13 cellular contexts compared by ENCODE assay signal in the genomic region with DNA sequence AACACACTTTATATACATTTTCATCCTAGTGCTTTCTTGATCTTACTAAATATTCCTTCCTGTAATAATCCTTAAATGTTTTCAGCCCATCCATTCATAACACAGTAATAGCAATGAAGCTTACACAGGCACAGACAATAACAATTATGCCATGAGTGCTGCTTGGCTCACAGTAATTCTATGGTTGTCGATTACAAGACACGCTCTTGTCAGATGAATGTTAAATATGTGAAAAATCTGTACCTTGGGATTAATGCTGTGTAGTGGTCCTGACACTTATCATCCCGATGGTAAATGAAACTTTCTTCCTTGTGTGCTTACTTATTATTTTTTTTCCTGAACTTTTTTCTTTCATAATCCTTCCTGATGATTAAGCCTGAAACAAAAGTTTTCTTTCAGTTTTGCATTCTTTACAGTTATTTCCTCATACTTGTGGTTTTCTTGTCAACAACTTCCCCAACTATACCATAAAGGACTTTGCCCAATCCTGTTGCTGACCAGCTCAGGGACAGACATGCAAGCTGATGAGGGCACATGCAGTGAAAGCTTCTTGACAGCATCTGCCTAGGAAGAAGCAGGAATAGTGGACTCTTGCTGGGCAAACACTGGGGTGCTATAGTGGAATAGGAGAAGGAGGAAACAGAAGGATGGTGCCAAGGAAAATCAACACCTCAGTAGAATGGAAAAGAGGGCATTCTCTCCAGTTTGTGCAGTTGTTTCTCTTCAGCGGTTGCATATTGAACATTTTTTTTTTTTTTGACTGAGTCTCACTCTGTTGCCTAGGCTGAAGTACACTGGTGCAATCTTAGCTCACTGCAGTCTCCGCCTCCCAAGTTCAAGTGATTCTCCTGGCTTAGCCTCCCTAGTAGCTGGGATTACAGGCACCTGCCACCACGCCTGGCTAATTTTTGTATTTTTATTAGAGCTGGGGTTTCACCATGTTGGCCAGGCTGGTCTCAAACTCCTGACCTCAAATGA.
DNase-seq lines count a peak whose midpoint lies in the region; ATAC-seq and TF ChIP-seq lines count a peak whose summit lies in the region.
"Had no signal": no experiment of that assay in that cellular context is flagged by ENCODE, and none has a peak within 500 bp of the region (broad histone marks: within the 10 kb centered on the region; RNA-seq: fewer than 3 reads in every experiment).

No MANE protein-coding gene starts in this region.

- peaks cover 35% of the 10 kb centered on the region in 2 experiments for H3K4me1 ChIP-seq in neutrophil (ENCODE audit: control insufficient read depth in 1 of 2, insufficient read depth in 1 of 2, low read depth in 1 of 2, low read length in 1 of 2)
- H3K4me1 ChIP-seq: uterus had no signal

- peak overlapping the region; percentile 12 to 33 for H3K4me3 ChIP-seq in neutrophil (ENCODE audit: low read depth in 1 of 2, low read length in 1 of 2)
- H3K4me3 ChIP-seq: uterus had no signal

- no peak for TF ChIP-seq CTCF in neutrophil (IDR thresholded peaks at IDR 0.05)

- peaks cover 76% of the 10 kb centered on the region for H3K36me3 ChIP-seq in neutrophil
- H3K36me3 ChIP-seq: uterus had no signal

- DNase-seq in GF-D8 (lab: John Stamatoyannopoulos, UW) (peak; percentile 84), NOMO-1 treated with dmso at 0.1 percent for 144 hours (lab: John Stamatoyannopoulos, UW; ENCODE audit: unreplicated experiment) (peak; percentile 64), epithelial cell of prostate (ENCODE audit: low read depth, low spot score) (peak; percentile 66), NCI-H345 treated with DMSO at 0.1 percent for 48 hours (lab: John Stamatoyannopoulos, UW; ENCODE audit: unreplicated experiment) (no peak), NCI-H446 (lab: John Stamatoyannopoulos, UW) (no peak), NCI-H526 treated with DMSO at 0.1 percent for 48 hours (lab: John Stamatoyannopoulos, UW) (no peak)
- DNase-seq: activated CD8-positive, alpha-beta memory T cell treated with anti-CD3 and anti-CD28 coated beads, Interleukin-2, amount 10 ng/mL, durations not matched to agents 7 days and 5 days; DMS 273 treated with DMSO at 0.1 percent for 48 hours; H9; NCI-H187; uterus had no signal

- H3K27ac ChIP-seq in epithelial cell of prostate (peak overlapping the region; percentile 47), neutrophil (peak overlapping the region; percentile 83)
- H3K27ac ChIP-seq: uterus had no signal

- peaks cover under 1% of the 10 kb centered on the region for H3K9me3 ChIP-seq in neutrophil
- H3K9me3 ChIP-seq: uterus had no signal

- ATAC-seq in GM21825 (IDR thresholded peaks at IDR 0.05; ENCODE audit: unreplicated experiment): no peak
- ATAC-seq: activated CD8-positive, alpha-beta memory T cell treated with anti-CD3 and anti-CD28 coated beads, Interleukin-2, amount 10 ng/mL, durations not matched to agents 7 days and 5 days had no signal

- no peaks in the 10 kb centered on the region for H3K27me3 ChIP-seq in neutrophil
- H3K27me3 ChIP-seq: uterus had no signal

Comparison
In these comparisons a context has a peak if more than half of its experiments do, and no peak if none do; other contexts are left out.
1. DNase-seq: peak in GF-D8 (single experiment), NOMO-1 treated with dmso at 0.1 percent for 144 hours (single experiment) and epithelial cell of prostate (single experiment); none in NCI-H345 treated with DMSO at 0.1 percent for 48 hours (single experiment), NCI-H446 (0 of 2) and NCI-H526 treated with DMSO at 0.1 percent for 48 hours (single experiment).